Comparison of ENCODE assay signal across 8 cellular contexts in genomic region chr16:67169642-67170167, GRCh38. TPM values are rescaled to one million over a fixed set of nuclear protein-coding genes. Genes with fewer than 3 reads are reported as not detected.
DNase-seq lines count a peak whose midpoint lies in the region; ATAC-seq and TF ChIP-seq lines count a peak whose summit lies in the region.

No MANE protein-coding gene starts in this region.

- WGBS in esophagus, 2 donors = 11% methylated on average over 24 of the region's 24 CpGs

- H3K36me3 Mint-ChIP-seq in nephron progenitor cell (ENCODE audit: low read depth) = no peaks in the 10 kb centered on the region

- H3K4me3 Mint-ChIP-seq in nephron progenitor cell = peak overlapping the region; percentile 86

- peak overlapping the region; percentile 87 to 99 (median 96) for H3K4me2 ChIP-seq in BLaER1 treated with 17β-estradiol and CSF1 and Interleukin-3, amounts not matched to agents 10 nM and 100 nM

- H3K27ac Mint-ChIP-seq in nephron progenitor cell = no peak overlapping the region

- H4K20me1 ChIP-seq in BLaER1 treated with 17β-estradiol and CSF1 and Interleukin-3, amounts not matched to agents 10 nM and 100 nM = peaks cover 0 to 23% (median 13%) of the 10 kb centered on the region in 11 experiments; a peak in 16 of 22 replicates

- no peaks in the 10 kb centered on the region for H3K9me3 ChIP-seq in BLaER1 treated with 17β-estradiol and CSF1 and Interleukin-3, amounts not matched to agents 10 nM and 100 nM (replicated peaks in 1 of 11)
- no peaks in the 10 kb centered on the region for H3K9me3 ChIP-seq in esophagus (ENCODE audit: control insufficient read depth in 2 of 2, insufficient read depth in 1 of 2, low read depth in 1 of 2, low read length in 1 of 2)

- DNase-seq in HEK293T (ENCODE audit: extremely low spot score) = peak; percentile 59
- peak; percentile 38 for DNase-seq in UCSD-AML1 (lab: John Stamatoyannopoulos, UW; ENCODE audit: unreplicated experiment)
- peak; percentile 83 for DNase-seq in nephron progenitor cell
- no peak for DNase-seq in HuH-7.5 (ENCODE audit: low spot score)

- peak overlapping the region; percentile 45 to 69 (median 57) for H3K4me3 ChIP-seq in BLaER1 treated with 17β-estradiol and CSF1 and Interleukin-3, amounts not matched to agents 10 nM and 100 nM
- H3K4me3 ChIP-seq in esophagus (ENCODE audit: low read depth in 1 of 2, low read length in 2 of 2) = peak overlapping the region; percentile 36 to 43

- H3K27me3 ChIP-seq in BLaER1 treated with 17β-estradiol and CSF1 and Interleukin-3, amounts not matched to agents 10 nM and 100 nM = peaks cover 19 to 49% (median 44%) of the 10 kb centered on the region in 11 experiments
- no peaks in the 10 kb centered on the region for H3K27me3 ChIP-seq in esophagus (ENCODE audit: control insufficient read depth in 1 of 2, insufficient read depth in 2 of 2, low read length in 2 of 2)

- H3K4me1 ChIP-seq in BLaER1 treated with 17β-estradiol and CSF1 and Interleukin-3, amounts not matched to agents 10 nM and 100 nM = peaks cover 56 to 92% (median 66%) of the 10 kb centered on the region in 10 experiments
- peaks cover 6 to 21% of the 10 kb centered on the region in 2 donors for H3K4me1 ChIP-seq in esophagus (ENCODE audit: control insufficient read depth in 2 of 2, insufficient read depth in 2 of 2, low read length in 1 of 2)

- CTCF ChIA-PET in HEK293T (lab: Yijun Ruan, JAX) = interaction anchor here (0.7 to 3.5 kb wide), 10 partner anchors 10 to 255 kb away, joined by 3 to 19 read pairs (median 4); partner anchors contain the start of genes EXOC3L1, FBXL8 and TRADD

- H3K4me1 Mint-ChIP-seq in nephron progenitor cell = peaks cover 40% of the 10 kb centered on the region

- peak; percentile 71 for TF ChIP-seq CTCF in nephron progenitor cell (IDR thresholded peaks at IDR 0.05)

- peak overlapping the region; percentile 61 to 84 (median 78); a peak in 21 of 22 replicates for H3K9ac ChIP-seq in BLaER1 treated with 17β-estradiol and CSF1 and Interleukin-3, amounts not matched to agents 10 nM and 100 nM

- H3K27me3 Mint-ChIP-seq in nephron progenitor cell (ENCODE audit: low read depth, poor library complexity) = peaks cover 90% of the 10 kb centered on the region

- H3K36me3 ChIP-seq in BLaER1 treated with 17β-estradiol and CSF1 and Interleukin-3, amounts not matched to agents 10 nM and 100 nM = no peaks in the 10 kb centered on the region
- peaks cover 0 to 3% of the 10 kb centered on the region in 2 donors for H3K36me3 ChIP-seq in esophagus (ENCODE audit: control insufficient read depth in 2 of 2, insufficient read depth in 2 of 2, low read length in 1 of 2)

- peak overlapping the region; percentile 28 to 88 (median 81); a peak in 20 of 22 replicates for H3K27ac ChIP-seq in BLaER1 treated with 17β-estradiol and CSF1 and Interleukin-3, amounts not matched to agents 10 nM and 100 nM
- peak overlapping the region; percentile 92 for H3K27ac ChIP-seq in esophagus (ENCODE audit: low read depth in 2 of 2, low read length in 1 of 2)

- H3K9me3 Mint-ChIP-seq in nephron progenitor cell = no peaks in the 10 kb centered on the region

- POLR2A ChIA-PET in HEK293T (lab: Yijun Ruan, JAX) = interaction anchor here (1.2 to 2.4 kb wide), 6 partner anchors 8 to 157 kb away, joined by 5 to 9 read pairs (median 6); partner anchors contain the start of gene TMEM208

- ATAC-seq in HG03460 (IDR thresholded peaks at IDR 0.05; ENCODE audit: unreplicated experiment) = no peak
- no peak for ATAC-seq in HG02938 (IDR thresholded peaks at IDR 0.05; ENCODE audit: unreplicated experiment)

TF ChIP-seq in HEK293T, 16 proteins besides CTCF, POLR2A, EP300 and RAD21:
- TF ChIP-seq FOXM1 (IDR thresholded peaks at IDR 0.05; ENCODE audit: borderline replicate concordance) = no peak
- peak; percentile 40; the same call in 1 of the 2 replicates for TF ChIP-seq ZNF384 (IDR thresholded peaks at IDR 0.05)
- no peak for TF ChIP-seq TARDBP (IDR thresholded peaks at IDR 0.05)

RNA-seq across cellular contexts. Expression of gene NOL3, which starts 0.6 kb away (rescaled TPM):
- 10 to 100 TPM; 36.7 to 59.0 TPM for polyA plus RNA-seq in esophagus

RNA-seq across cellular contexts. Expression of gene HSF4, which starts 5.2 kb away (rescaled TPM):
- polyA plus RNA-seq in esophagus = 10 to 100 TPM; 22.9 to 80.4 TPM

RNA-seq across cellular contexts. Expression of gene FBXL8, which starts 9.9 kb away (rescaled TPM):
- polyA plus RNA-seq in esophagus = 10 to 100 TPM; 11.2 to 22.6 TPM

RNA-seq across cellular contexts. Expression of gene TRADD, which starts 10.0 kb away (rescaled TPM):
- 10 to 100 TPM; 21.8 to 27.3 TPM for polyA plus RNA-seq in esophagus

RNA-seq across cellular contexts. Expression of gene MATCAP1, which starts 14.1 kb away (rescaled TPM):
- polyA plus RNA-seq in esophagus = 10 to 100 TPM; 18.2 to 30.5 TPM
